ENCODE assay signal across 33 cellular contexts in the genomic region with DNA sequence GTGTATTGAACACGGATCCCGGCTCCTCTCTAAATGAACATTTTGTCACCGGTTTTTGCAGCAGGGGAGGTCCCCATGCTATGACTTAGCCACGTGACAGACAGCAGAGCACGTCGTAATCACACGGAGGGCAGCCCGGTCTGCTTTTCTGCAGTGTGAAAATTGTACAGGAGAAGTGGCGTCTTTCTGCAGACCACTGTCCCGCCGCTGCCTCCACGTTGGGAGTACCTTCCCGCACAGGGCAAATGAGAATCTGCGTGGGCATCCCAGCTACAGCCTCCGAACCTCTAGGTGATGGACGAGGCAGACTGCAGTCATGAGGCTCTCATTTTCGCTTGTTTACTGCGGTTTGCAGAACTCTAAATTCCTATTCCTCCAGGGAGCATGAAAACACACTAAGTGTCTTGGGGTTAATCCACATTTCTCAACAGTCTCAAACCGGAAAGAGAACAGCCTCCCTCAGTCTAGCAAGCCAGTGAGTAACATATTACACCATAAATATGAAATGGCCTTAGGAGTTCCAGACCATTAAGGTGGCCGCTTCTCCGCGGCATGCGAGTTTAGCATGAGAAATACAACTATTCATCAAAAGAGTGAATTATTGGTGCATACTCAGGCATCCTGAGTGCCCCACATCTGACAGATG.
"Had no signal": no experiment of that assay in that cellular context is flagged by ENCODE, and none has a peak within 500 bp of the region (broad histone marks: within the 10 kb centered on the region; RNA-seq: fewer than 3 reads in every experiment).

No MANE protein-coding gene starts in this region.

- H3K4me3 ChIP-seq: ascending aorta, cardiac muscle cell, MG63, PC-9 had no signal

- H3K36me3 Mint-ChIP-seq: activated naive CD8-positive, alpha-beta T cell treated with anti-CD3 and anti-CD28 coated beads for 36 hours had no signal

- H3K27ac Mint-ChIP-seq: activated CD8-positive, alpha-beta T cell treated with anti-CD3 and anti-CD28 coated beads for 36 hours; activated naive CD8-positive, alpha-beta T cell treated with anti-CD3 and anti-CD28 coated beads for 36 hours; activated T-cell treated with anti-CD3 and anti-CD28 coated beads, Interleukin-2, amount 50 U/mL, for 72 hours; activated T-helper 17 cell treated with anti-CD3 and anti-CD28 coated beads, Interleukin-2, amount 50 U/mL, for 72 hours had no signal

- ATAC-seq: activated CD8-positive, alpha-beta T cell treated with anti-CD3 and anti-CD28 coated beads for 36 hours; activated T-cell treated with anti-CD3 and anti-CD28 coated beads, Interleukin-2, amount 50 U/mL, for 72 hours; activated T-helper 17 cell treated with anti-CD3 and anti-CD28 coated beads, Interleukin-2, amount 50 U/mL, for 72 hours had no signal

- H3K36me3 ChIP-seq: ascending aorta, cardiac muscle cell, MG63, WERI-Rb-1 had no signal

- H3K27ac ChIP-seq: ascending aorta, cardiac muscle cell, PC-9, RWPE1, WERI-Rb-1 had no signal

- H3K4me3 Mint-ChIP-seq: activated CD8-positive, alpha-beta T cell treated with anti-CD3 and anti-CD28 coated beads for 36 hours; activated naive CD8-positive, alpha-beta T cell treated with anti-CD3 and anti-CD28 coated beads for 36 hours; activated T-cell treated with anti-CD3 and anti-CD28 coated beads, Interleukin-2, amount 50 U/mL, for 72 hours; activated T-helper 17 cell treated with anti-CD3 and anti-CD28 coated beads, Interleukin-2, amount 50 U/mL, for 72 hours had no signal

- H3K4me1 ChIP-seq: ascending aorta had no signal

- H3K27me3 ChIP-seq: ascending aorta, cardiac muscle cell, MG63 had no signal

- H3K27me3 Mint-ChIP-seq: activated CD8-positive, alpha-beta T cell treated with anti-CD3 and anti-CD28 coated beads for 36 hours; activated T-helper 17 cell treated with anti-CD3 and anti-CD28 coated beads, Interleukin-2, amount 50 U/mL, for 72 hours had no signal

- H3K4me1 Mint-ChIP-seq: activated naive CD8-positive, alpha-beta T cell treated with anti-CD3 and anti-CD28 coated beads for 36 hours; activated T-helper 17 cell treated with anti-CD3 and anti-CD28 coated beads, Interleukin-2, amount 50 U/mL, for 72 hours had no signal

- H3K9me3 Mint-ChIP-seq: activated CD8-positive, alpha-beta T cell treated with anti-CD3 and anti-CD28 coated beads for 36 hours; activated naive CD8-positive, alpha-beta T cell treated with anti-CD3 and anti-CD28 coated beads for 36 hours; activated T-cell treated with anti-CD3 and anti-CD28 coated beads, Interleukin-2, amount 50 U/mL, for 72 hours; activated T-helper 17 cell treated with anti-CD3 and anti-CD28 coated beads, Interleukin-2, amount 50 U/mL, for 72 hours had no signal

- DNase-seq: activated CD4-positive, alpha-beta T cell treated with anti-CD3 and anti-CD28 coated beads for 1 hour; activated CD4-positive, alpha-beta T cell treated with anti-CD3 and anti-CD28 coated beads for 48 hours; activated CD4-positive, alpha-beta T cell treated with anti-CD3 and anti-CD28 coated beads, Interleukin-2, amount 50 U/mL, for 4 hours; activated CD4-positive, CD25-positive, alpha-beta regulatory T cell; activated CD8-positive, alpha-beta T cell treated with anti-CD3 and anti-CD28 coated beads for 36 hours; activated effector memory CD4-positive, alpha-beta T cell treated with anti-CD3 and anti-CD28 coated beads, Interleukin-2, amount 50 U/mL, for 16 hours; activated naive CD4-positive, alpha-beta T cell; activated naive CD4-positive, alpha-beta T cell treated with anti-CD3 and anti-CD28 coated beads, Interleukin-2, amount 50 U/mL, for 16 hours; activated naive CD8-positive, alpha-beta T cell treated with anti-CD3 and anti-CD28 coated beads for 36 hours; activated T-cell treated with anti-CD3 and anti-CD28 coated beads, Interleukin-2, amount 50 U/mL, for 1 hour; activated T-cell treated with anti-CD3 and anti-CD28 coated beads, Interleukin-2, amount 50 U/mL, for 72 hours; amygdala; Kasumi-1; KG1; MG63; NCI-H1092; NCI-H146; NCI-H187; NCI-H2029 treated with DMSO at 0.1 percent for 48 hours; NCI-H2107; NCI-H2171; NCI-H510A; NCI-H526; NCI-H748 treated with DMSO at 0.1 percent for 48 hours; NK-92 treated with Interleukin-12 subunit alpha and Interleukin-12 subunit beta, amount 100 ng/mL, for 24 hours; PC-9; Right ventricle myocardium superior; T1000; WERI-Rb-1 had no signal

- H3K9me3 ChIP-seq: ascending aorta, MG63 had no signal
